In the genomic region with DNA sequence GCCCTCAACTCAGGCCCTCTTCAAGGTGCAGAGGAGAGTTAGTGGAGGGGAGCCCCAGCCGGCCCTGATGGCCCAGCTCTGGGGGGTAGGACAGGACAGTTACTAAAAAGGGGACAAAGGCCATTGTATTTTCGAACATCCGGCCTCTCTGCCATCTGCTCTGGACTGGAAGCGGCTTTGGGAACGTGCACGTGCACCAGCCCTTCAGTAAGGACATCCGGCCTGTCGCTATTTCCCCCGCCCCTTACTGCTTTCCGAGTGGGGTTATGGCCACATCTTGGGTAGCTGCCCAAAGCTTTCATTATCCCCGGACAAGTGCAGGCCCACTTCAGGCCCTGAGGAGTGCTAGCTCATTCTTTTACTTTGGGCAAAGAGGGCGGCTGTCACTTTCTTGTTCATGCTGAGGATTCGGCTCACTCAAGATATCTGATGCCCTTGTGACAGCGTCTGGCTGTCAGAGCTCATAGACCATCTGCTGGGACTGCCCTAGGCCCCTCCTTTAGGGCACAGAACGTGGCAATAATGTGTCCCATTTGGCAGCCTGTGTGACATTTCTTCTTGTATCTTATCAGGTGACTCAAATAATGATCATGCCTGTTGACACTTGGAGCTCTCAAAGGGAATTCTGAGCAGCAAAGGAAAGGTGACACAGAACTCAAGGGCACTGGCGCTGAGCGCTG, we compare ENCODE assay signal across 11 cellular contexts. TPM values are rescaled to one million over a fixed set of nuclear protein-coding genes. Genes with fewer than 3 reads are reported as not detected.
A peak's percentile ranks its signal among the peaks of the same experiment; 100 is the strongest.
DNase-seq lines count a peak whose midpoint lies in the region; ATAC-seq and TF ChIP-seq lines count a peak whose summit lies in the region.
"Had no signal": no experiment of that assay in that cellular context is flagged by ENCODE, and none has a peak within 500 bp of the region (broad histone marks: within the 10 kb centered on the region; RNA-seq: fewer than 3 reads in every experiment).

No MANE protein-coding gene starts in this region.

- H2AFZ ChIP-seq in mammary epithelial cell (ENCODE audit: low read depth, low read length), result peak overlapping the region; percentile 67

- ATAC-seq in left lung, result peak; percentile 52

- H3K9ac ChIP-seq in mammary epithelial cell (ENCODE audit: insufficient read depth, low read length), result no peak overlapping the region

- H3K79me2 ChIP-seq in mammary epithelial cell (ENCODE audit: insufficient read depth, low read length), result no peaks in the 10 kb centered on the region

- H3K27ac ChIP-seq in mammary epithelial cell (ENCODE audit: insufficient read depth, low read depth, low read length) (peak overlapping the region; percentile 3), left lung (peak overlapping the region; percentile 29 to 59), thyroid gland (no peak overlapping the region)

- TF ChIP-seq CTCF in mammary epithelial cell (conservative IDR thresholded peaks at IDR 0.05 in 1 of 2, IDR thresholded peaks at IDR 0.05 in 1 of 2; ENCODE audit: extremely low read depth in 1 of 2, insufficient read depth in 1 of 2, low read depth in 1 of 2, low read length in 2 of 2), result no peak
- TF ChIP-seq CTCF in left lung (IDR thresholded peaks at IDR 0.05), result no peak
- no peak for TF ChIP-seq CTCF in thyroid gland (IDR thresholded peaks at IDR 0.05)

- dilution Hi-C loops in mammary epithelial cell (cut with HindIII; ENCODE audit: low sequenced_read_pairs), result loop anchor here (5.0 kb wide), 2 partner anchors 32 to 103 kb away; a partner anchor contains a TSS

- DNase-seq in NCI-H2107 treated with DMSO at 0.1 percent for 48 hours (lab: John Stamatoyannopoulos, UW; ENCODE audit: unreplicated experiment), result peak; percentile 9
- DNase-seq in NCI-H2107 (lab: John Stamatoyannopoulos, UW), result no peak
- no peak for DNase-seq in mammary epithelial cell
- DNase-seq in left lung, result peak in 1 of 2 donors; percentile 69
- DNase-seq in thyroid gland, result peak; percentile 73 to 83
- DNase-seq in NOMO-1 (lab: John Stamatoyannopoulos, UW; ENCODE audit: unreplicated experiment in 2 of 2), result no peak
- no peak for DNase-seq in NCI-H1436 treated with DMSO at 0.1 percent for 48 hours (lab: John Stamatoyannopoulos, UW)
- no peak for DNase-seq in stimulated activated CD4-positive, alpha-beta T cell treated with anti-CD3 and anti-CD28 coated beads, Interleukin-4, amount 100 ng/mL, for 4 hours
- DNase-seq: activated CD4-positive, alpha-beta T cell treated with anti-CD3 and anti-CD28 coated beads, Interleukin-2, amount 50 U/mL, for 4 hours; amniotic stem cell; NCI-H1436 had no signal

- peak overlapping the region; percentile 10 for H3K4me2 ChIP-seq in mammary epithelial cell (ENCODE audit: insufficient read depth, low read depth, low read length)

- H3K4me1 ChIP-seq in mammary epithelial cell (ENCODE audit: insufficient read depth, low read length) (peaks cover 20% of the 10 kb centered on the region), left lung (peaks cover 9 to 13% of the 10 kb centered on the region in 2 donors), thyroid gland (peaks cover 0 to 18% of the 10 kb centered on the region in 2 donors)

- no peaks in the 10 kb centered on the region for H4K20me1 ChIP-seq in mammary epithelial cell (ENCODE audit: insufficient read depth, low read length)

- no peaks in the 10 kb centered on the region for H3K36me3 ChIP-seq in mammary epithelial cell (ENCODE audit: insufficient read depth, low read length)
- no peaks in the 10 kb centered on the region for H3K36me3 ChIP-seq in left lung
- no peaks in the 10 kb centered on the region for H3K36me3 ChIP-seq in thyroid gland

- H3K9me3 ChIP-seq in mammary epithelial cell (replicated peaks; ENCODE audit: insufficient read depth, low read length) (no peaks in the 10 kb centered on the region), left lung (no peaks in the 10 kb centered on the region), thyroid gland (no peaks in the 10 kb centered on the region)

- WGBS in mammary epithelial cell (ENCODE audit: low coverage, missing lambda C conversion rate), result 36% methylated on average over 17 of the region's 17 CpGs
- WGBS in thyroid gland, 2 donors, result 32 to 44% methylated on average over 17 of the region's 17 CpGs

- in situ Hi-C loops in mammary epithelial cell (cut with MboI; ENCODE audit: low sequenced_read_pairs in 2 of 2), result loop anchor here (5.0 kb wide), 2 partner anchors 42 to 103 kb away; a partner anchor contains a TSS

- CTCF ChIA-PET in mammary epithelial cell (lab: Charles Lee; ENCODE audit: low non-redundant PET), result interaction anchor here (0.6 to 1.0 kb wide), 3 partner anchors 26 to 44 kb away, joined by 3 to 7 read pairs (median 4); no protein-coding TSS in a partner anchor

- no peak overlapping the region for H3K4me3 ChIP-seq in mammary epithelial cell (replicated peaks in 1 of 3; ENCODE audit: insufficient read depth in 1 of 3, low read depth in 2 of 3, low read length in 3 of 3)
- H3K4me3 ChIP-seq in left lung, result no peak overlapping the region
- no peak overlapping the region for H3K4me3 ChIP-seq in thyroid gland (replicated peaks in 1 of 3)

- TF ChIP-seq POLR2A in thyroid gland (IDR thresholded peaks at IDR 0.05), result no peak

- H3K27me3 ChIP-seq in mammary epithelial cell (ENCODE audit: insufficient read depth, low read length) (no peaks in the 10 kb centered on the region), left lung (peaks cover 0 to 18% of the 10 kb centered on the region in 2 donors), thyroid gland (no peaks in the 10 kb centered on the region)

- BruUV-seq in mammary epithelial cell (replicated peaks; lab: Mats Ljungman, UMichigan), result no TSS peak

- intact Hi-C loops in mammary epithelial cell (cut with micrococcal nuclease) (no loop called here), left lung (cut with DNase I) (loop anchor here in 1 of 2 donors (5.0 kb wide), 1 partner anchor 103 kb away; a partner anchor contains a TSS), thyroid gland (cut with DNase I) (no loop called here)

RNA-seq across cellular contexts. Expression of a gene that starts 17.5 kb away (rescaled TPM):
- 10 to 100 TPM; 12.5 to 30.0 TPM for total RNA-seq in mammary epithelial cell
- polyA plus RNA-seq in mammary epithelial cell, result 11.2 TPM
- 12.7 TPM for polyA minus RNA-seq in mammary epithelial cell
- 1 to 10 TPM; 2.9 to 5.7 TPM for total RNA-seq in left lung
- total RNA-seq in thyroid gland, result 1 to 10 TPM; 1.2 to 3.2 (median 2.8) TPM

RNA-seq across cellular contexts. Expression of a gene that starts 47.3 kb away (rescaled TPM):
- total RNA-seq in mammary epithelial cell (10 to 100 TPM; 14.5 to 27.6 TPM), left lung (10 to 100 TPM; 25.1 to 30.3 TPM), thyroid gland (10 to 100 TPM; 14.6 to 25.0 (median 19.7) TPM)
- polyA plus RNA-seq in mammary epithelial cell, result 12.4 TPM
- polyA minus RNA-seq in mammary epithelial cell, result 43.4 TPM

Comparison
In these comparisons a context has a peak if more than half of its experiments do, and no peak if none do; other contexts are left out.
1. DNase-seq: peak in NCI-H2107 treated with DMSO at 0.1 percent for 48 hours (single experiment) and thyroid gland (2 of 2); none in NCI-H2107 (single experiment), mammary epithelial cell (single experiment), NOMO-1 (0 of 2), NCI-H1436 treated with DMSO at 0.1 percent for 48 hours (single experiment) and stimulated activated CD4-positive, alpha-beta T cell treated with anti-CD3 and anti-CD28 coated beads, Interleukin-4, amount 100 ng/mL, for 4 hours (0 of 2).
2. H3K27ac ChIP-seq: peak in mammary epithelial cell (single experiment) and left lung (2 of 2); none in thyroid gland (0 of 3).